In the genomic region with DNA sequence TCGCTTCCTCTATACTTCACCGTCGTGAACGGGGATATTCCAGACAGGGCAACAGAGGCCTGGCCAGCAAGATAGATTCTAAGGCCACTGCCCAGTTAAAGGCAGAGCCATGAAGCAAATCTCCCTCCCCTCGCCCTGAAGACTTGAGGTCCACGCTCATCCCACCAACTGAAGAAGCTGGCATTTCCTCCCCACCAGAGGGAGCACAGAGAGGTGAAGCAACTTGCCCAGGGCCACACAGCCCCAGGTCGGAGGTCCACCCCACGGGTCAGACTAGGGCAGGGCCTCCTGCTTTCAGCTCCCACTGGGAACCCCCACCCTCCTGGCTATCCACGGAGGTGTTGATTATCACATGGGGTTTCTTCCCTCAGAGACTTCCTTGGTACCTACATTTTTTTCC, we compare ENCODE assay signal across 1 cellular context.
TF ChIP-seq lines count a peak whose summit lies in the region.

No MANE protein-coding gene starts in this region.

TF ChIP-seq in H1, 55 proteins besides CTCF, POLR2A, EP300 and RAD21:
- 0 out of 4 replicates have a peak, but pooled peaks of 1 of the 2 experiments have one; percentile 24 for TF ChIP-seq HDAC2 (IDR thresholded peaks at IDR 0.05; ENCODE audit: borderline replicate concordance in 1 of 2, low read depth in 2 of 2, low read length in 2 of 2)
- peak; percentile 44; the same call in 1 of the 2 replicates for TF ChIP-seq KDM1A (IDR thresholded peaks at IDR 0.05; ENCODE audit: borderline replicate concordance, low read length)
- no peak for TF ChIP-seq JUN (IDR thresholded peaks at IDR 0.05; ENCODE audit: low read depth, low read length)
